In the genomic region with DNA sequence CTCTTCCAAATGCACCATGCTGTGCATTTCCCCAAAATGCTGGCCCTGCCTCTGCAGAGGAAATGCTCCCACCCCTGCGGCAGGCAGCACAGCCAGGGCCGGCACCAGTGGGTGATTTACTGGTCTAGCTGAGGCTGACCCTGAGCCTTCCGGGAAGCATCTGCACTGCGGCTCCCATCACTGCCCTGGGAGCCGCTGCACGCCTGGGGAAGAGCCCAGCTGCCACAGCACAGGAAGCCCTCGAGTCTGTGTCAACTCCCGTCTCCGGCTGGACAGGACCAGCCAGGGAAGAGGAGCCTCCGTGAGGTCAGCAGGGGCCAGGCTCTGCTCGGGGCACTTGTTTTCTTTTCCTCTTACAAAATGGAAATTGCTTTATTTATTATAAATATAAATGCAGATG, we compare ENCODE assay signal across 11 cellular contexts. TPM values are rescaled to one million over a fixed set of nuclear protein-coding genes. Genes with fewer than 3 reads are reported as not detected.
DNase-seq lines count a peak whose midpoint lies in the region; TF ChIP-seq lines count a peak whose summit lies in the region.
"Had no signal": no experiment of that assay in that cellular context is flagged by ENCODE, and none has a peak within 500 bp of the region (broad histone marks: within the 10 kb centered on the region; RNA-seq: fewer than 3 reads in every experiment).

No MANE protein-coding gene starts in this region.

- H3K9me3 ChIP-seq in BLaER1 treated with 17β-estradiol and CSF1 and Interleukin-3, amounts not matched to agents 10 nM and 100 nM (replicated peaks in 1 of 11): peaks cover 0 to 6% (median 0%) of the 10 kb centered on the region in 11 experiments; a peak in 3 of 22 replicates
- no peaks in the 10 kb centered on the region for H3K9me3 ChIP-seq in adrenal gland (replicated peaks in 1 of 3)

- H3K4me2 ChIP-seq in BLaER1 treated with 17β-estradiol and CSF1 and Interleukin-3, amounts not matched to agents 10 nM and 100 nM: peak overlapping the region; percentile 60 to 84 (median 69)

- peaks cover 3% of the 10 kb centered on the region for H3K27me3 Mint-ChIP-seq in IgD-negative memory B cell
- H3K27me3 Mint-ChIP-seq in activated T-helper 1 cell treated with anti-CD3 and anti-CD28 coated beads, Interleukin-12 subunit alpha, Interleukin-12 subunit beta, Interleukin-2, Interleukin-4 antibody, amounts not matched to agents 30 ng/mL and 10 ng/mL and 1 ng/mL, durations not matched to agents 14 hours and 24 hours and 36 hours (ENCODE audit: insufficient read depth): peaks cover 5% of the 10 kb centered on the region

- H3K27me3 ChIP-seq in BLaER1 treated with 17β-estradiol and CSF1 and Interleukin-3, amounts not matched to agents 10 nM and 100 nM: peaks cover 0 to 30% (median 2%) of the 10 kb centered on the region in 11 experiments; a peak in 6 of 22 replicates
- no peaks in the 10 kb centered on the region for H3K27me3 ChIP-seq in adrenal gland
- H3K27me3 ChIP-seq: cardiac muscle cell had no signal

- no peaks in the 10 kb centered on the region for H3K36me3 Mint-ChIP-seq in IgD-negative memory B cell
- peaks cover 6% of the 10 kb centered on the region for H3K36me3 Mint-ChIP-seq in activated T-helper 1 cell treated with anti-CD3 and anti-CD28 coated beads, Interleukin-12 subunit alpha, Interleukin-12 subunit beta, Interleukin-2, Interleukin-4 antibody, amounts not matched to agents 30 ng/mL and 10 ng/mL and 1 ng/mL, durations not matched to agents 14 hours and 24 hours and 36 hours (ENCODE audit: low read depth)

- peaks cover 0 to 4% (median 0%) of the 10 kb centered on the region in 3 donors for H3K9me3 Mint-ChIP-seq in IgD-negative memory B cell
- H3K9me3 Mint-ChIP-seq in activated T-helper 1 cell treated with anti-CD3 and anti-CD28 coated beads, Interleukin-12 subunit alpha, Interleukin-12 subunit beta, Interleukin-2, Interleukin-4 antibody, amounts not matched to agents 30 ng/mL and 10 ng/mL and 1 ng/mL, durations not matched to agents 14 hours and 24 hours and 36 hours: peaks cover 9% of the 10 kb centered on the region

- peak overlapping the region in 2 of 3 donors; percentile 39 to 95 for H3K27ac Mint-ChIP-seq in IgD-negative memory B cell
- no peak overlapping the region for H3K27ac Mint-ChIP-seq in activated T-helper 1 cell treated with anti-CD3 and anti-CD28 coated beads, Interleukin-12 subunit alpha, Interleukin-12 subunit beta, Interleukin-2, Interleukin-4 antibody, amounts not matched to agents 30 ng/mL and 10 ng/mL and 1 ng/mL, durations not matched to agents 14 hours and 24 hours and 36 hours

- TF ChIP-seq CTCF in adrenal gland (IDR thresholded peaks at IDR 0.05): no peak

- H3K4me1 ChIP-seq in BLaER1 treated with 17β-estradiol and CSF1 and Interleukin-3, amounts not matched to agents 10 nM and 100 nM: peaks cover 36 to 51% (median 43%) of the 10 kb centered on the region in 10 experiments
- peaks cover 29 to 37% of the 10 kb centered on the region in 2 donors for H3K4me1 ChIP-seq in adrenal gland (replicated peaks in 1 of 2)

- no peak overlapping the region for H3K4me3 ChIP-seq in BLaER1 treated with 17β-estradiol and CSF1 and Interleukin-3, amounts not matched to agents 10 nM and 100 nM
- no peak overlapping the region for H3K4me3 ChIP-seq in adrenal gland
- H3K4me3 ChIP-seq: cardiac muscle cell had no signal

- H3K9ac ChIP-seq in BLaER1 treated with 17β-estradiol and CSF1 and Interleukin-3, amounts not matched to agents 10 nM and 100 nM: peak overlapping the region in 1 of 11 experiments; percentile 1; a peak in 1 of 22 replicates

- H3K36me3 ChIP-seq in BLaER1 treated with 17β-estradiol and CSF1 and Interleukin-3, amounts not matched to agents 10 nM and 100 nM: no peaks in the 10 kb centered on the region
- no peaks in the 10 kb centered on the region for H3K36me3 ChIP-seq in adrenal gland (replicated peaks in 1 of 2)
- H3K36me3 ChIP-seq: cardiac muscle cell had no signal

- no peak overlapping the region for H3K27ac ChIP-seq in BLaER1 treated with 17β-estradiol and CSF1 and Interleukin-3, amounts not matched to agents 10 nM and 100 nM
- H3K27ac ChIP-seq in adrenal gland: peak overlapping the region in 4 of 5 donors; percentile 5 to 72 (median 48)
- H3K27ac ChIP-seq: cardiac muscle cell had no signal

- peak overlapping the region in 1 of 4 donors; percentile 12 for H3K4me3 Mint-ChIP-seq in IgD-negative memory B cell
- H3K4me3 Mint-ChIP-seq in activated T-helper 1 cell treated with anti-CD3 and anti-CD28 coated beads, Interleukin-12 subunit alpha, Interleukin-12 subunit beta, Interleukin-2, Interleukin-4 antibody, amounts not matched to agents 30 ng/mL and 10 ng/mL and 1 ng/mL, durations not matched to agents 14 hours and 24 hours and 36 hours: no peak overlapping the region

- WGBS in adrenal gland, 4 donors: 1 to 17% (median 7%) methylated on average over 6 to 11 of the region's 11 CpGs

- H4K20me1 ChIP-seq in BLaER1 treated with 17β-estradiol and CSF1 and Interleukin-3, amounts not matched to agents 10 nM and 100 nM: peaks cover 0 to 19% (median 0%) of the 10 kb centered on the region in 11 experiments; a peak in 5 of 22 replicates

- intact Hi-C loops in adrenal gland (cut with DNase I): no loop called here
- intact Hi-C loops in activated T-helper 1 cell treated with anti-CD3 and anti-CD28 coated beads, Interleukin-12 subunit alpha, Interleukin-12 subunit beta, Interleukin-2, Interleukin-4 antibody, amounts not matched to agents 30 ng/mL and 10 ng/mL and 1 ng/mL, durations not matched to agents 14 hours and 24 hours and 36 hours (cut with micrococcal nuclease): loop anchor here (2.0 kb wide), 1 partner anchor 35 kb away; no protein-coding TSS in a partner anchor

- DNase-seq in adrenal gland (peak; percentile 56 to 89 (median 86)), myocyte (ENCODE audit: low read depth) (peak; percentile 40), NCI-H187 treated with DMSO at 0.1 percent for 48 hours (lab: John Stamatoyannopoulos, UW) (no peak), NCI-H1436 (lab: John Stamatoyannopoulos, UW) (no peak)
- no peak for DNase-seq in activated CD4-positive, CD25-positive, alpha-beta regulatory T cell treated with anti-CD3 and anti-CD28 coated beads, Interleukin-2, amount 50 U/mL, for 72 hours
- DNase-seq in activated T-helper 1 cell treated with anti-CD3 and anti-CD28 coated beads, Interleukin-12 subunit alpha, Interleukin-12 subunit beta, Interleukin-2, Interleukin-4 antibody, amounts not matched to agents 30 ng/mL and 10 ng/mL and 1 ng/mL, durations not matched to agents 14 hours and 24 hours and 36 hours (ENCODE audit: low spot score): no peak
- DNase-seq: GDM1, NCI-H2171 treated with DMSO at 0.1 percent for 48 hours had no signal

- H3K4me1 Mint-ChIP-seq in IgD-negative memory B cell: peaks cover 23 to 43% (median 36%) of the 10 kb centered on the region in 3 donors
- peaks cover 29% of the 10 kb centered on the region for H3K4me1 Mint-ChIP-seq in activated T-helper 1 cell treated with anti-CD3 and anti-CD28 coated beads, Interleukin-12 subunit alpha, Interleukin-12 subunit beta, Interleukin-2, Interleukin-4 antibody, amounts not matched to agents 30 ng/mL and 10 ng/mL and 1 ng/mL, durations not matched to agents 14 hours and 24 hours and 36 hours (ENCODE audit: low read depth)

- TF ChIP-seq POLR2A in adrenal gland (IDR thresholded peaks at IDR 0.05): peak in 1 of 2 donors; percentile 21

RNA-seq across cellular contexts. Expression of gene EEIG1, which starts 25.1 kb away (rescaled TPM):
- polyA plus RNA-seq in IgD-negative memory B cell (90.5 TPM), adrenal gland (10 to 100 TPM; 24.5 to 49.5 (median 32.6) TPM)
- total RNA-seq in adrenal gland (100 to 1,000 TPM in 2 of 8 donors, 10 to 100 TPM in 6; 35.6 to 179 (median 72.0) TPM), myocyte (4.8 and 6.7 TPM in 2 replicates)
- polyA plus RNA-seq in myocyte (2012): 32.8 TPM
- total RNA-seq in activated T-helper 1 cell treated with anti-CD3 and anti-CD28 coated beads, Interleukin-12 subunit alpha, Interleukin-12 subunit beta, Interleukin-2, Interleukin-4 antibody, amounts not matched to agents 30 ng/mL and 10 ng/mL and 1 ng/mL, durations not matched to agents 14 hours and 24 hours and 36 hours: 39.8 and 43.4 TPM in 2 replicates

Comparison
In these comparisons a context has a peak if more than half of its experiments do, and no peak if none do; other contexts are left out.
1. H3K27ac ChIP-seq: peak in adrenal gland (4 of 5); none in BLaER1 treated with 17β-estradiol and CSF1 and Interleukin-3, amounts not matched to agents 10 nM and 100 nM (0 of 11).
2. DNase-seq: peak in adrenal gland (7 of 7) and myocyte (single experiment); none in NCI-H187 treated with DMSO at 0.1 percent for 48 hours (single experiment), activated CD4-positive, CD25-positive, alpha-beta regulatory T cell treated with anti-CD3 and anti-CD28 coated beads, Interleukin-2, amount 50 U/mL, for 72 hours (single experiment), activated T-helper 1 cell treated with anti-CD3 and anti-CD28 coated beads, Interleukin-12 subunit alpha, Interleukin-12 subunit beta, Interleukin-2, Interleukin-4 antibody, amounts not matched to agents 30 ng/mL and 10 ng/mL and 1 ng/mL, durations not matched to agents 14 hours and 24 hours and 36 hours (single experiment) and NCI-H1436 (single experiment).